ENCODE assay signal across 19 cellular contexts in the genomic region with DNA sequence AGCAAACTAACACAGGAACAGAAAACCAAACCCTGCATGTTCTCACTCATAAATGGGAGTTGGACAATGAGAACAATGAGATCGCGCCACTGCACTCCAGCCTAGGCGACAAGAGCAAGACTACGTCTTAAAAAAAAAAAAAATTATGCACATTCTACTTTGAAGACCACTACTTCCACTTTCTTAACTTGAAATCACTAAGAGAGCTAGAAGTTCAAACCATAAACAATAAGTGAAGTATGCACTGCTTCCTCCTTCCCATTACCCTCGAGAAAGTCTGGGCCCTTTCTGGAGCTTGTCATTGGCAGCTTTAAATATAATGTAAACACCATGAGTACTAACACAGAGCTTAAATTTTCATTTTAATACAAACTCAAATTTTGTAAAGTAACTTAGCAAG.
"Had no signal": no experiment of that assay in that cellular context is flagged by ENCODE, and none has a peak within 500 bp of the region (broad histone marks: within the 10 kb centered on the region; RNA-seq: fewer than 3 reads in every experiment).

No MANE protein-coding gene starts in this region.

- H3K27me3 ChIP-seq: neutrophil, ovary, tibial nerve had no signal

- H3K27ac Mint-ChIP-seq: activated CD4-positive, alpha-beta memory T cell treated with anti-CD3 and anti-CD28 coated beads for 36 hours; activated naive CD8-positive, alpha-beta T cell treated with anti-CD3 and anti-CD28 coated beads for 36 hours; endodermal cell; mesothelial cell of epicardium; stimulated activated naive CD8-positive, alpha-beta T cell treated with anti-CD3 and anti-CD28 coated beads, Interleukin-15, amount 100 ng/mL, for 72 hours; T-helper 17 cell had no signal

- H3K4me3 ChIP-seq: left ventricle myocardium inferior, ovary, prostate gland, tibial nerve had no signal

- H3K9me3 ChIP-seq: left ventricle myocardium inferior, neutrophil, ovary, prostate gland, tibial nerve had no signal

- H3K27ac ChIP-seq: epithelial cell of prostate, left ventricle myocardium inferior, neutrophil, ovary, prostate gland had no signal

- ATAC-seq: stimulated activated naive CD8-positive, alpha-beta T cell treated with anti-CD3 and anti-CD28 coated beads, Interleukin-15, amount 100 ng/mL, for 72 hours; T-helper 17 cell had no signal

- H3K27me3 Mint-ChIP-seq: activated CD4-positive, alpha-beta memory T cell treated with anti-CD3 and anti-CD28 coated beads for 36 hours; T-helper 17 cell had no signal

- H3K4me3 Mint-ChIP-seq: activated CD4-positive, alpha-beta memory T cell treated with anti-CD3 and anti-CD28 coated beads for 36 hours; activated naive CD8-positive, alpha-beta T cell treated with anti-CD3 and anti-CD28 coated beads for 36 hours; endodermal cell; mesothelial cell of epicardium; nephron; stimulated activated naive CD8-positive, alpha-beta T cell treated with anti-CD3 and anti-CD28 coated beads, Interleukin-15, amount 100 ng/mL, for 72 hours; T-helper 17 cell had no signal

- H3K36me3 ChIP-seq: ovary, prostate gland had no signal

- DNase-seq: activated CD4-positive, alpha-beta memory T cell treated with anti-CD3 and anti-CD28 coated beads for 36 hours; activated CD4-positive, alpha-beta T cell treated with anti-CD3 and anti-CD28 coated beads for 48 hours; activated naive CD4-positive, alpha-beta T cell treated with Interleukin-2 at 50 U/mL for 16 hours; activated naive CD8-positive, alpha-beta T cell treated with anti-CD3 and anti-CD28 coated beads for 36 hours; activated T-cell treated with anti-CD3 and anti-CD28 coated beads, Interleukin-2, amount 50 U/mL, for 48 hours; cortex of kidney; endodermal cell; left ventricle myocardium inferior; mammary epithelial cell; ovary; stimulated activated CD4-positive, alpha-beta T cell treated with anti-CD3 and anti-CD28 coated beads, Interleukin-4, amount 100 ng/mL, for 1 hour; stimulated activated naive CD8-positive, alpha-beta T cell treated with anti-CD3 and anti-CD28 coated beads, Interleukin-15, amount 100 ng/mL, for 72 hours; T-helper 17 cell had no signal

- H3K9me3 Mint-ChIP-seq: activated CD4-positive, alpha-beta memory T cell treated with anti-CD3 and anti-CD28 coated beads for 36 hours; activated naive CD8-positive, alpha-beta T cell treated with anti-CD3 and anti-CD28 coated beads for 36 hours; endodermal cell; nephron had no signal

- H3K4me1 ChIP-seq: prostate gland had no signal

- H3K36me3 Mint-ChIP-seq: activated CD4-positive, alpha-beta memory T cell treated with anti-CD3 and anti-CD28 coated beads for 36 hours; activated naive CD8-positive, alpha-beta T cell treated with anti-CD3 and anti-CD28 coated beads for 36 hours had no signal
